16 cellular contexts compared by ENCODE assay signal in genomic region chr6:134621858-134622257, GRCh38.
DNase-seq lines count a peak whose midpoint lies in the region; ATAC-seq and TF ChIP-seq lines count a peak whose summit lies in the region.
"Had no signal": no experiment of that assay in that cellular context is flagged by ENCODE, and none has a peak within 500 bp of the region (broad histone marks: within the 10 kb centered on the region; RNA-seq: fewer than 3 reads in every experiment).

No MANE protein-coding gene starts in this region.

- H3K4me1 Mint-ChIP-seq in GM23338, result peaks cover 19% of the 10 kb centered on the region; the same call in 2 of the 3 replicates
- H3K4me1 Mint-ChIP-seq in stimulated activated effector memory CD8-positive, alpha-beta T cell treated with anti-CD3 and anti-CD28 coated beads, Interleukin-12 subunit alpha, Interleukin-12 subunit beta, amount 100 ng/mL, for 72 hours, result peaks cover 9% of the 10 kb centered on the region

- H3K9me3 Mint-ChIP-seq in GM23338, result no peaks in the 10 kb centered on the region; the same call in 2 of the 3 replicates
- no peaks in the 10 kb centered on the region for H3K9me3 Mint-ChIP-seq in stimulated activated effector memory CD8-positive, alpha-beta T cell treated with anti-CD3 and anti-CD28 coated beads, Interleukin-12 subunit alpha, Interleukin-12 subunit beta, amount 100 ng/mL, for 72 hours
- H3K9me3 Mint-ChIP-seq: activated T-helper 2 cell treated with anti-CD3 and anti-CD28 coated beads, Interferon-gamma antibody, Interleukin-2, Interleukin-4, amounts not matched to agents 10 μg/mL and 5 μg/mL and 100 μg/mL, durations not matched to agents 14 hours and 24 hours and 36 hours; CD4-positive, alpha-beta T cell had no signal

- no peaks in the 10 kb centered on the region for H3K79me2 ChIP-seq in GM23338 (replicated peaks; ENCODE audit: insufficient read depth)

- H3K4me1 ChIP-seq in GM23338 (ENCODE audit: insufficient read depth) (no peaks in the 10 kb centered on the region), RWPE2 (ENCODE audit: insufficient read depth, poor library complexity, severe bottlenecking) (peaks cover 23% of the 10 kb centered on the region)
- H3K4me1 ChIP-seq: spleen had no signal

- H3K27ac ChIP-seq in GM23338 (ENCODE audit: low read depth) (no peak overlapping the region), RWPE2 (ENCODE audit: poor library complexity, severe bottlenecking) (peak overlapping the region; percentile 89)
- H3K27ac ChIP-seq: spleen had no signal

- H2AFZ ChIP-seq in GM23338, result 0 out of 2 replicates have a peak overlapping the region, but pooled peaks have one; percentile 32

- no peak overlapping the region for H3K4me2 ChIP-seq in GM23338

- no peaks in the 10 kb centered on the region for H3K27me3 Mint-ChIP-seq in GM23338 (ENCODE audit: insufficient read depth, low read depth, poor library complexity)
- H3K27me3 Mint-ChIP-seq: CD4-positive, alpha-beta T cell had no signal

- no peaks in the 10 kb centered on the region for H3F3A ChIP-seq in GM23338 (replicated peaks; ENCODE audit: low read depth)

- TF ChIP-seq CTCF in GM23338 (conservative IDR thresholded peaks at IDR 0.05; ENCODE audit: low read depth in 2 of 2) (no peak), RWPE2 (IDR thresholded peaks at IDR 0.05; ENCODE audit: poor library complexity, severe bottlenecking) (no peak), fibroblast of mammary gland (conservative IDR thresholded peaks at IDR 0.05; ENCODE audit: control insufficient read depth, insufficient read depth, low read depth, low read length) (no peak)

- no peak for DNase-seq in GM23338 (ENCODE audit: low spot score)
- DNase-seq in RWPE2 (ENCODE audit: low spot score), result peak; percentile 59
- peak; percentile 31 for DNase-seq in fibroblast of mammary gland (ENCODE audit: low read depth)
- no peak for DNase-seq in stimulated activated effector memory CD8-positive, alpha-beta T cell treated with anti-CD3 and anti-CD28 coated beads, Interleukin-12 subunit alpha, Interleukin-12 subunit beta, amount 100 ng/mL, for 72 hours (ENCODE audit: low spot score in 2 of 2)
- no peak for DNase-seq in DMS 273 (lab: John Stamatoyannopoulos, UW; ENCODE audit: unreplicated experiment)
- DNase-seq: activated CD8-positive, alpha-beta T cell treated with anti-CD3 and anti-CD28 coated beads, Interleukin-2, amount 10 ng/mL, durations not matched to agents 7 days and 5 days; CD4-positive, alpha-beta T cell; foreskin melanocyte; mesendoderm; NK-92 treated with Interleukin-12 subunit alpha and Interleukin-12 subunit beta, amount 100 ng/mL, for 24 hours; nucleus accumbens; SHP77 treated with DMSO at 0.1 percent for 48 hours; spleen had no signal

- ATAC-seq in GM23338, result no peak
- ATAC-seq in RWPE2 (ENCODE audit: low read depth), result peak; percentile 92
- peak; percentile 52 for ATAC-seq in stimulated activated effector memory CD8-positive, alpha-beta T cell treated with anti-CD3 and anti-CD28 coated beads, Interleukin-12 subunit alpha, Interleukin-12 subunit beta, amount 100 ng/mL, for 72 hours
- ATAC-seq in GM19328 (IDR thresholded peaks at IDR 0.05; ENCODE audit: unreplicated experiment), result no peak
- no peak for ATAC-seq in GM19397 (IDR thresholded peaks at IDR 0.05; ENCODE audit: unreplicated experiment)
- ATAC-seq: activated CD8-positive, alpha-beta T cell treated with anti-CD3 and anti-CD28 coated beads, Interleukin-2, amount 10 ng/mL, durations not matched to agents 7 days and 5 days had no signal

- H3K27me3 ChIP-seq in GM23338 (ENCODE audit: insufficient read depth) (no peaks in the 10 kb centered on the region), RWPE2 (ENCODE audit: insufficient read depth, poor library complexity, severe bottlenecking) (no peaks in the 10 kb centered on the region)
- H3K27me3 ChIP-seq: spleen had no signal

- no peak overlapping the region for H3K27ac Mint-ChIP-seq in GM23338
- no peak overlapping the region for H3K27ac Mint-ChIP-seq in stimulated activated effector memory CD8-positive, alpha-beta T cell treated with anti-CD3 and anti-CD28 coated beads, Interleukin-12 subunit alpha, Interleukin-12 subunit beta, amount 100 ng/mL, for 72 hours
- H3K27ac Mint-ChIP-seq: activated CD8-positive, alpha-beta T cell treated with anti-CD3 and anti-CD28 coated beads, Interleukin-2, amount 10 ng/mL, durations not matched to agents 7 days and 5 days; activated T-helper 2 cell treated with anti-CD3 and anti-CD28 coated beads, Interferon-gamma antibody, Interleukin-2, Interleukin-4, amounts not matched to agents 10 μg/mL and 5 μg/mL and 100 μg/mL, durations not matched to agents 14 hours and 24 hours and 36 hours; CD4-positive, alpha-beta T cell had no signal

- no peaks in the 10 kb centered on the region for H3K36me3 Mint-ChIP-seq in GM23338 (ENCODE audit: low read depth)
- H3K36me3 Mint-ChIP-seq in stimulated activated effector memory CD8-positive, alpha-beta T cell treated with anti-CD3 and anti-CD28 coated beads, Interleukin-12 subunit alpha, Interleukin-12 subunit beta, amount 100 ng/mL, for 72 hours, result no peaks in the 10 kb centered on the region

- H3K36me3 ChIP-seq in GM23338 (ENCODE audit: insufficient read depth) (no peaks in the 10 kb centered on the region), RWPE2 (ENCODE audit: low read depth) (no peaks in the 10 kb centered on the region)
- H3K36me3 ChIP-seq: spleen had no signal

- 0 out of 2 replicates have a peak, but pooled peaks cover 5% of the 10 kb centered on the region for H3K9me2 ChIP-seq in GM23338 (ENCODE audit: insufficient read depth)

- H3K4me3 Mint-ChIP-seq in GM23338, result no peak overlapping the region
- no peak overlapping the region for H3K4me3 Mint-ChIP-seq in stimulated activated effector memory CD8-positive, alpha-beta T cell treated with anti-CD3 and anti-CD28 coated beads, Interleukin-12 subunit alpha, Interleukin-12 subunit beta, amount 100 ng/mL, for 72 hours
- H3K4me3 Mint-ChIP-seq: activated CD8-positive, alpha-beta T cell treated with anti-CD3 and anti-CD28 coated beads, Interleukin-2, amount 10 ng/mL, durations not matched to agents 7 days and 5 days; CD4-positive, alpha-beta T cell had no signal

- no peaks in the 10 kb centered on the region for H3K9me3 ChIP-seq in RWPE2 (ENCODE audit: severe bottlenecking)
- H3K9me3 ChIP-seq: spleen had no signal

- no peaks in the 10 kb centered on the region for H4K20me1 ChIP-seq in GM23338 (replicated peaks; ENCODE audit: insufficient read depth)

- no peak overlapping the region for H3K4me3 ChIP-seq in GM23338
- no peak overlapping the region for H3K4me3 ChIP-seq in RWPE2 (ENCODE audit: severe bottlenecking)
- H3K4me3 ChIP-seq in fibroblast of mammary gland (ENCODE audit: control insufficient read depth, low read depth, low read length), result no peak overlapping the region
- H3K4me3 ChIP-seq: spleen had no signal

TF ChIP-seq in GM23338, 12 proteins besides CTCF, POLR2A, EP300 and RAD21 (continues in another document):
- TF ChIP-seq CREB1 (CRISPR knock-in tag; IDR thresholded peaks at IDR 0.05; ENCODE audit: low read depth) (no peak), EZH2 (IDR thresholded peaks at IDR 0.05; ENCODE audit: low read depth, unreplicated experiment) (no peak), ZNF114 (CRISPR knock-in tag; IDR thresholded peaks at IDR 0.05) (no peak)

Comparison
In these comparisons a context has a peak if more than half of its experiments do, and no peak if none do; other contexts are left out.
1. ATAC-seq: peak in RWPE2 (single experiment) and stimulated activated effector memory CD8-positive, alpha-beta T cell treated with anti-CD3 and anti-CD28 coated beads, Interleukin-12 subunit alpha, Interleukin-12 subunit beta, amount 100 ng/mL, for 72 hours (single experiment); none in GM23338 (single experiment), GM19328 (single experiment) and GM19397 (single experiment).
2. DNase-seq: peak in RWPE2 (single experiment) and fibroblast of mammary gland (single experiment); none in GM23338 (single experiment), stimulated activated effector memory CD8-positive, alpha-beta T cell treated with anti-CD3 and anti-CD28 coated beads, Interleukin-12 subunit alpha, Interleukin-12 subunit beta, amount 100 ng/mL, for 72 hours (0 of 2) and DMS 273 (single experiment).